8 cellular contexts compared by ENCODE assay signal in the genomic region with DNA sequence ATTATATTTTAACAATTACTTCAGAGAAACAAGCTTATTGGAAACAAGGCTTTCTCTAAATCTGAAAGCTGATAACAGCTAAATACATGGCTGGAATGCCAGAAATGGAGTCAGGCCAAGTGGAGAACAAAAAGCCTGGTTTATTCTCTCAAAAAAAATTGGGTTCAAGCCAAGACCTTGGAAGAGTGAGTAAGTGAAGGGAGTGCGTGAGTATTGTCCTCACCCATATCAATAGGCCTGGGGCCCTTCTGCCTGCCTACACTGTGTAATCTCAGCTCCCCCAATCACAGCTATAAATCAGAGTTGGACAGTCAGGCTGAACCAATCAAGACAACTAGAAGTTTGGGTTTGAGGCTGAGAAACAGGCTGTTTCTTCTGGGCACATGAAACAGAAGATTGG. TPM values are rescaled to one million over a fixed set of nuclear protein-coding genes. Genes with fewer than 3 reads are reported as not detected.
DNase-seq lines count a peak whose midpoint lies in the region; ATAC-seq, FAIRE-seq and TF ChIP-seq lines count a peak whose summit lies in the region.

No MANE protein-coding gene starts in this region.

- 12 to 38% methylated on average over 1 of the region's 1 CpG for WGBS in heart right ventricle, 2 donors

- H3K27me3 ChIP-seq in heart right ventricle (no peaks in the 10 kb centered on the region), skeletal muscle tissue (ENCODE audit: control insufficient read depth in 3 of 3, insufficient read depth in 3 of 3, low read length in 3 of 3) (no peaks in the 10 kb centered on the region)

- no peaks in the 10 kb centered on the region for H3K27me3 Mint-ChIP-seq in activated T-helper 2 cell treated with anti-CD3 and anti-CD28 coated beads, Interferon-gamma antibody, Interleukin-2, Interleukin-4, amounts not matched to agents 10 μg/mL and 5 μg/mL and 100 μg/mL, durations not matched to agents 14 hours and 24 hours and 36 hours (ENCODE audit: low read depth)

- in situ Hi-C loops in ACHN (cut with HindIII; ENCODE audit: low pct_ligation_motif_present, low pct_unique_long_range_greater_than_20kb, low sequenced_read_pairs): no loop called here

- H3K36me3 Mint-ChIP-seq in activated T-helper 2 cell treated with anti-CD3 and anti-CD28 coated beads, Interferon-gamma antibody, Interleukin-2, Interleukin-4, amounts not matched to agents 10 μg/mL and 5 μg/mL and 100 μg/mL, durations not matched to agents 14 hours and 24 hours and 36 hours (ENCODE audit: low read depth): peaks cover 83% of the 10 kb centered on the region

- H3K9ac ChIP-seq in skeletal muscle tissue (ENCODE audit: low read depth in 1 of 3, low read length in 3 of 3): peak overlapping the region in 1 of 3 donors; percentile 52

- FAIRE-seq in HTR-8/SVneo (lab: Jason Lieb, UNC): no peak

- no peak overlapping the region for H3K4me3 Mint-ChIP-seq in activated T-helper 2 cell treated with anti-CD3 and anti-CD28 coated beads, Interferon-gamma antibody, Interleukin-2, Interleukin-4, amounts not matched to agents 10 μg/mL and 5 μg/mL and 100 μg/mL, durations not matched to agents 14 hours and 24 hours and 36 hours (ENCODE audit: low read depth)

- H3K4me1 ChIP-seq in heart right ventricle: peaks cover 0 to 62% (median 44%) of the 10 kb centered on the region in 9 donors
- H3K4me1 ChIP-seq in skeletal muscle tissue (ENCODE audit: control insufficient read depth in 3 of 3, insufficient read depth in 3 of 3, low read length in 3 of 3): peaks cover 7 to 17% (median 9%) of the 10 kb centered on the region in 3 donors

- TF ChIP-seq CTCF in heart right ventricle (IDR thresholded peaks at IDR 0.05): no peak

- H3K9me3 ChIP-seq in heart right ventricle (no peaks in the 10 kb centered on the region), skeletal muscle tissue (ENCODE audit: control insufficient read depth in 3 of 3, low read length in 3 of 3) (no peaks in the 10 kb centered on the region)

- ATAC-seq in heart right ventricle: peak; percentile 74 to 90 (median 84)
- no peak for ATAC-seq in HG03469 (IDR thresholded peaks at IDR 0.05; ENCODE audit: unreplicated experiment)
- no peak for ATAC-seq in HG03097 (IDR thresholded peaks at IDR 0.05; ENCODE audit: low FRiP score, unreplicated experiment)

- DNase-seq in ACHN (peak; percentile 34), HTR-8/SVneo (ENCODE audit: insufficient read length, low spot score) (peak; percentile 56), heart right ventricle (peak in 1 of 2 donors; percentile 40)
- DNase-seq in activated T-helper 2 cell treated with anti-CD3 and anti-CD28 coated beads, Interferon-gamma antibody, Interleukin-2, Interleukin-4, amounts not matched to agents 10 μg/mL and 5 μg/mL and 100 μg/mL, durations not matched to agents 14 hours and 24 hours and 36 hours (ENCODE audit: low spot score): no peak
- DNase-seq in NK-92 treated with Interleukin-12 subunit alpha and Interleukin-12 subunit beta, amount 100 ng/mL, for 24 hours (lab: John Stamatoyannopoulos, UW): no peak

- H3K4me3 ChIP-seq in heart right ventricle (no peak overlapping the region), skeletal muscle tissue (ENCODE audit: low read length in 3 of 3) (no peak overlapping the region)

- intact Hi-C loops in activated T-helper 2 cell treated with anti-CD3 and anti-CD28 coated beads, Interferon-gamma antibody, Interleukin-2, Interleukin-4, amounts not matched to agents 10 μg/mL and 5 μg/mL and 100 μg/mL, durations not matched to agents 14 hours and 24 hours and 36 hours (cut with micrococcal nuclease): no loop called here
- intact Hi-C loops in heart right ventricle (cut with DNase I): no loop called here

- peaks cover 70% of the 10 kb centered on the region for H3K4me1 Mint-ChIP-seq in activated T-helper 2 cell treated with anti-CD3 and anti-CD28 coated beads, Interferon-gamma antibody, Interleukin-2, Interleukin-4, amounts not matched to agents 10 μg/mL and 5 μg/mL and 100 μg/mL, durations not matched to agents 14 hours and 24 hours and 36 hours (ENCODE audit: low read depth)

- H3K27ac Mint-ChIP-seq in activated T-helper 2 cell treated with anti-CD3 and anti-CD28 coated beads, Interferon-gamma antibody, Interleukin-2, Interleukin-4, amounts not matched to agents 10 μg/mL and 5 μg/mL and 100 μg/mL, durations not matched to agents 14 hours and 24 hours and 36 hours: peak overlapping the region; percentile 62

- H3K36me3 ChIP-seq in heart right ventricle: peaks cover 0 to 54% (median 9%) of the 10 kb centered on the region in 9 donors
- peaks cover 3 to 15% (median 10%) of the 10 kb centered on the region in 3 donors for H3K36me3 ChIP-seq in skeletal muscle tissue (ENCODE audit: control insufficient read depth in 3 of 3, insufficient read depth in 3 of 3, low read length in 3 of 3)

- H3K27ac ChIP-seq in heart right ventricle (peak overlapping the region in 8 of 10 donors; percentile 7 to 75 (median 52)), skeletal muscle tissue (ENCODE audit: low read depth, low read length) (peak overlapping the region; percentile 32)

- no peaks in the 10 kb centered on the region for H3K9me3 Mint-ChIP-seq in activated T-helper 2 cell treated with anti-CD3 and anti-CD28 coated beads, Interferon-gamma antibody, Interleukin-2, Interleukin-4, amounts not matched to agents 10 μg/mL and 5 μg/mL and 100 μg/mL, durations not matched to agents 14 hours and 24 hours and 36 hours

RNA-seq across cellular contexts. Expression of gene KYAT3, which starts 7.4 kb away (rescaled TPM):
- total RNA-seq in activated T-helper 2 cell treated with anti-CD3 and anti-CD28 coated beads, Interferon-gamma antibody, Interleukin-2, Interleukin-4, amounts not matched to agents 10 μg/mL and 5 μg/mL and 100 μg/mL, durations not matched to agents 14 hours and 24 hours and 36 hours: 32.6 and 33.9 TPM in 2 replicates
- 10 to 100 TPM in 1 of 10 donors, 1 to 10 TPM in 9; 4.7 to 10.5 (median 7.7) TPM for total RNA-seq in heart right ventricle
- 1 to 10 TPM; 5.3 to 7.2 TPM for polyA plus RNA-seq in heart right ventricle
- total RNA-seq in skeletal muscle tissue: 10.4 TPM

RNA-seq across cellular contexts. Expression of gene RBMXL1, which starts 7.4 kb away (rescaled TPM):
- 27.8 and 28.7 TPM in 2 replicates for total RNA-seq in activated T-helper 2 cell treated with anti-CD3 and anti-CD28 coated beads, Interferon-gamma antibody, Interleukin-2, Interleukin-4, amounts not matched to agents 10 μg/mL and 5 μg/mL and 100 μg/mL, durations not matched to agents 14 hours and 24 hours and 36 hours
- total RNA-seq in heart right ventricle (10 to 100 TPM in 9 of 10 donors, 1 to 10 TPM in 1; 9.3 to 14.2 (median 12.0) TPM), skeletal muscle tissue (17.2 TPM)
- 1 to 10 TPM; 2.6 to 6.3 TPM for polyA plus RNA-seq in heart right ventricle

RNA-seq across cellular contexts. Expression of gene GBP3, which starts 37.6 kb away (rescaled TPM):
- 6.4 and 7.5 TPM in 2 replicates for total RNA-seq in activated T-helper 2 cell treated with anti-CD3 and anti-CD28 coated beads, Interferon-gamma antibody, Interleukin-2, Interleukin-4, amounts not matched to agents 10 μg/mL and 5 μg/mL and 100 μg/mL, durations not matched to agents 14 hours and 24 hours and 36 hours
- 10 to 100 TPM in 1 of 10 donors, 1 to 10 TPM in 9; 1.6 to 21.6 (median 6.3) TPM for total RNA-seq in heart right ventricle
- 1 to 10 TPM; 2.9 to 5.8 TPM for polyA plus RNA-seq in heart right ventricle
- 2.1 TPM for total RNA-seq in skeletal muscle tissue

Comparison
In these comparisons a context has a peak if more than half of its experiments do, and no peak if none do; other contexts are left out.
1. DNase-seq: peak in ACHN (single experiment) and HTR-8/SVneo (single experiment); none in activated T-helper 2 cell treated with anti-CD3 and anti-CD28 coated beads, Interferon-gamma antibody, Interleukin-2, Interleukin-4, amounts not matched to agents 10 μg/mL and 5 μg/mL and 100 μg/mL, durations not matched to agents 14 hours and 24 hours and 36 hours (single experiment) and NK-92 treated with Interleukin-12 subunit alpha and Interleukin-12 subunit beta, amount 100 ng/mL, for 24 hours (single experiment).
2. ATAC-seq: peak in heart right ventricle (8 of 8); none in HG03469 (single experiment) and HG03097 (single experiment).